In the genomic region with DNA sequence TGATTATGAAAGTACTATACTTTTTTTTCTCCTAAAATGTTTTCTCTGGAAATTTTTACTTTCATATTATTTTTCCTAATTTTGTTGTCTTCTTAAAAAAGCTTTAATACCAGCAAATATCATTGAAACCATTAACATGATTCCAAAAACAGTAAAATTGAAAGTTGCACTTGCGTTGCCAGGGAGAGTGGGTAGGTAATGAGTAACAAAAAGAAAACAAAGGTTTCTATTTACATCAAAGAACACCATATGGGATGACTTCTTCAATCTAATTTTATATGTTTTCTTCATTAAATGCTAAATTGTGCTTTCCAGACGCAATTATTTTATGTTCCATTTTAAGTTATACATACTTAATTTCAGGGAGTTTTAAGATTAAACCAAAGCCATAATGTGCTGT, we compare ENCODE assay signal across 9 cellular contexts.
"Had no signal": no experiment of that assay in that cellular context is flagged by ENCODE, and none has a peak within 500 bp of the region (broad histone marks: within the 10 kb centered on the region; RNA-seq: fewer than 3 reads in every experiment).

No MANE protein-coding gene starts in this region.

- DNase-seq: GM23248, GOT3, H9, HCEC 1CT, IMR-90, KG1 had no signal

- FAIRE-seq: H54, K562 had no signal

- H3K4me3 ChIP-seq: GM23248, K562 had no signal

- H3K27ac ChIP-seq: GM23248, HL-60 had no signal

- H2AFZ ChIP-seq: GM23248 had no signal

- ATAC-seq: K562 had no signal

- H3K9ac ChIP-seq: GM23248 had no signal
